ENCODE assay signal across 8 cellular contexts in genomic region chr14:68506645-68507405, GRCh38.
DNase-seq lines count a peak whose midpoint lies in the region; ATAC-seq and FAIRE-seq lines count a peak whose summit lies in the region.

No MANE protein-coding gene starts in this region.

- H3K4me3 Mint-ChIP-seq in activated T-helper 1 cell treated with anti-CD3 and anti-CD28 coated beads, Interleukin-12 subunit alpha, Interleukin-12 subunit beta, Interleukin-2, Interleukin-4 antibody, amounts not matched to agents 30 ng/mL and 10 ng/mL and 1 ng/mL, durations not matched to agents 14 hours and 24 hours and 36 hours: peak overlapping the region; percentile 34

- no peaks in the 10 kb centered on the region for H3K36me3 ChIP-seq in muscle layer of colon (ENCODE audit: insufficient read depth, low read length)

- H3K4me1 ChIP-seq in muscle layer of colon (ENCODE audit: insufficient read depth, low read length): peaks cover 51% of the 10 kb centered on the region

- H3K36me3 Mint-ChIP-seq in activated T-helper 1 cell treated with anti-CD3 and anti-CD28 coated beads, Interleukin-12 subunit alpha, Interleukin-12 subunit beta, Interleukin-2, Interleukin-4 antibody, amounts not matched to agents 30 ng/mL and 10 ng/mL and 1 ng/mL, durations not matched to agents 14 hours and 24 hours and 36 hours (ENCODE audit: low read depth): no peaks in the 10 kb centered on the region

- peak overlapping the region; percentile 21 for H3K27ac ChIP-seq in muscle layer of colon (ENCODE audit: low read depth, low read length)

- no peaks in the 10 kb centered on the region for H3K9me3 ChIP-seq in muscle layer of colon (ENCODE audit: low read length)

- H3K4me1 Mint-ChIP-seq in activated T-helper 1 cell treated with anti-CD3 and anti-CD28 coated beads, Interleukin-12 subunit alpha, Interleukin-12 subunit beta, Interleukin-2, Interleukin-4 antibody, amounts not matched to agents 30 ng/mL and 10 ng/mL and 1 ng/mL, durations not matched to agents 14 hours and 24 hours and 36 hours (ENCODE audit: low read depth): peaks cover 27% of the 10 kb centered on the region

- peak; percentile 70 for ATAC-seq in GM19025 (IDR thresholded peaks at IDR 0.05; ENCODE audit: low read depth, unreplicated experiment)
- ATAC-seq in HG03025 (IDR thresholded peaks at IDR 0.05; ENCODE audit: low FRiP score, unreplicated experiment): peak; percentile 61

- DNase-seq in activated T-helper 1 cell treated with anti-CD3 and anti-CD28 coated beads, Interleukin-12 subunit alpha, Interleukin-12 subunit beta, Interleukin-2, Interleukin-4 antibody, amounts not matched to agents 30 ng/mL and 10 ng/mL and 1 ng/mL, durations not matched to agents 14 hours and 24 hours and 36 hours (ENCODE audit: low spot score): no peak
- DNase-seq in RCC 7860 (ENCODE audit: low spot score) (no peak), NCI-H748 (lab: John Stamatoyannopoulos, UW; ENCODE audit: unreplicated experiment) (no peak), NOMO-1 treated with DMSO at 0.1 percent for 48 hours (lab: John Stamatoyannopoulos, UW; ENCODE audit: unreplicated experiment) (no peak), HUDEP-2 (lab: John Stamatoyannopoulos, UW; ENCODE audit: unreplicated experiment in 76 of 76) (no peak)

- H3K27ac Mint-ChIP-seq in activated T-helper 1 cell treated with anti-CD3 and anti-CD28 coated beads, Interleukin-12 subunit alpha, Interleukin-12 subunit beta, Interleukin-2, Interleukin-4 antibody, amounts not matched to agents 30 ng/mL and 10 ng/mL and 1 ng/mL, durations not matched to agents 14 hours and 24 hours and 36 hours: peak overlapping the region; percentile 19

- no peak for FAIRE-seq in RCC 7860 (lab: Jason Lieb, UNC)

- no peak overlapping the region for H3K9ac ChIP-seq in muscle layer of colon (ENCODE audit: low read length)

- H3K27me3 ChIP-seq in muscle layer of colon (ENCODE audit: control insufficient read depth in 1 of 2, insufficient read depth in 2 of 2, low read length in 2 of 2): no peaks in the 10 kb centered on the region

- intact Hi-C loops in activated T-helper 1 cell treated with anti-CD3 and anti-CD28 coated beads, Interleukin-12 subunit alpha, Interleukin-12 subunit beta, Interleukin-2, Interleukin-4 antibody, amounts not matched to agents 30 ng/mL and 10 ng/mL and 1 ng/mL, durations not matched to agents 14 hours and 24 hours and 36 hours (cut with micrococcal nuclease): no loop called here

- H3K27me3 Mint-ChIP-seq in activated T-helper 1 cell treated with anti-CD3 and anti-CD28 coated beads, Interleukin-12 subunit alpha, Interleukin-12 subunit beta, Interleukin-2, Interleukin-4 antibody, amounts not matched to agents 30 ng/mL and 10 ng/mL and 1 ng/mL, durations not matched to agents 14 hours and 24 hours and 36 hours (ENCODE audit: insufficient read depth): no peaks in the 10 kb centered on the region

- H3K4me3 ChIP-seq in muscle layer of colon (ENCODE audit: low read depth in 1 of 2, low read length in 2 of 2): no peak overlapping the region

- no peaks in the 10 kb centered on the region for H3K9me3 Mint-ChIP-seq in activated T-helper 1 cell treated with anti-CD3 and anti-CD28 coated beads, Interleukin-12 subunit alpha, Interleukin-12 subunit beta, Interleukin-2, Interleukin-4 antibody, amounts not matched to agents 30 ng/mL and 10 ng/mL and 1 ng/mL, durations not matched to agents 14 hours and 24 hours and 36 hours
